In the genomic region with DNA sequence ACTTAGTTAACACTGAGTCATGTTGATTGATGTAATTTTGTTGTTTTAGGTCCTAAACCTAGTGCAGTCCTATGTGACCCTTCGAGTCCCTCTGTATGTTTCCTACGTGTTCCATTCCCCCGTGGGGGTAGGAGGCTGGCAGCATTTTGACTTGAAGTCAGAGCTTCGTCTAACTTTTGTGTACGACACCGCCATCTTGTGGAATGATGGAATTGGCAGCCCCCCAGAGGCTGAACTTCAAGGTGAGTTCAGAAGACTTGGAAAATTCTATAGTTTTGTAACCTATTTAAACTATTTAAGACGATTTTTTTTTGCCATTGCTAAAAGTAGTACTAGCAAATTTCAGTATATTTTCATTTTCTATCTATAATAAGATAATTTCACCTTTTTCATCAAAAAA, we compare ENCODE assay signal across 8 cellular contexts.
DNase-seq lines count a peak whose midpoint lies in the region; ATAC-seq and TF ChIP-seq lines count a peak whose summit lies in the region.

No MANE protein-coding gene starts in this region.

- no peak overlapping the region for H2BK5ac ChIP-seq in mesenchymal stem cell (ENCODE audit: low read depth, low read length, poor library complexity, severe bottlenecking)

- no peak overlapping the region for H3K9ac ChIP-seq in mesenchymal stem cell (ENCODE audit: low read length)

- no peak overlapping the region for H2BK15ac ChIP-seq in mesenchymal stem cell (ENCODE audit: low read depth, poor library complexity, severe bottlenecking)

- no peak overlapping the region for H3K18ac ChIP-seq in mesenchymal stem cell (ENCODE audit: low read depth in 1 of 2, low read length in 2 of 2)

- H4K91ac ChIP-seq in mesenchymal stem cell (ENCODE audit: low read length), result no peak overlapping the region

- no peak overlapping the region for H2AK5ac ChIP-seq in mesenchymal stem cell (ENCODE audit: low read length, severe bottlenecking)

- ATAC-seq in GM18502 (IDR thresholded peaks at IDR 0.05; ENCODE audit: poor library complexity, unreplicated experiment) (peak; percentile 92), HG03442 (IDR thresholded peaks at IDR 0.05; ENCODE audit: unreplicated experiment) (peak; percentile 75)

- H3K4me3 ChIP-seq in SJCRH30, result no peak overlapping the region
- H3K4me3 ChIP-seq in cardiac fibroblast (replicated peaks in 1 of 2; ENCODE audit: low read depth in 2 of 2, low read length in 2 of 2), result no peak overlapping the region
- no peak overlapping the region for H3K4me3 ChIP-seq in mesenchymal stem cell (ENCODE audit: insufficient read depth in 1 of 2, low read depth in 1 of 2, low read length in 2 of 2)

- H3K4me2 ChIP-seq in mesenchymal stem cell (ENCODE audit: low read length, poor library complexity, severe bottlenecking), result peak overlapping the region; percentile 9

- H3K14ac ChIP-seq in mesenchymal stem cell (ENCODE audit: low read length in 2 of 2), result no peak overlapping the region

- DNase-seq in AG08396 (ENCODE audit: low spot score) (peak; percentile 15), SJCRH30 (peak; percentile 66 to 80), cardiac fibroblast (ENCODE audit: low read depth in 2 of 2) (peak; percentile 46 to 51), mesenchymal stem cell (peak; percentile 35), DMS79 treated with DMSO at 0.1 percent for 48 hours (lab: John Stamatoyannopoulos, UW) (no peak)
- DNase-seq in effector CD8-positive, alpha-beta T cell (lab: John Stamatoyannopoulos, UW), result no peak

- H3K23ac ChIP-seq in mesenchymal stem cell (ENCODE audit: low read length in 2 of 2), result no peak overlapping the region

- H3K9me3 ChIP-seq in SJCRH30 (replicated peaks), result no peaks in the 10 kb centered on the region
- H3K9me3 ChIP-seq in mesenchymal stem cell (ENCODE audit: control insufficient read depth, low read length), result no peaks in the 10 kb centered on the region

- no peaks in the 10 kb centered on the region for H3K79me1 ChIP-seq in mesenchymal stem cell (replicated peaks; ENCODE audit: low read length, poor library complexity, severe bottlenecking)

- H2AFZ ChIP-seq in mesenchymal stem cell (ENCODE audit: low read depth, low read length), result no peak overlapping the region

- peak; percentile 52 for TF ChIP-seq CTCF in cardiac fibroblast (IDR thresholded peaks at IDR 0.05; ENCODE audit: low read depth, low read length)

- H3K36me3 ChIP-seq in SJCRH30 (no peaks in the 10 kb centered on the region), mesenchymal stem cell (ENCODE audit: control insufficient read depth in 1 of 2, insufficient read depth in 2 of 2, low read depth in 1 of 2, low read length in 2 of 2) (no peaks in the 10 kb centered on the region)

- H4K8ac ChIP-seq in mesenchymal stem cell (ENCODE audit: low read length), result no peak overlapping the region

- no peak overlapping the region for H2BK12ac ChIP-seq in mesenchymal stem cell (ENCODE audit: low read length in 2 of 2)

- no peak overlapping the region for H2BK120ac ChIP-seq in mesenchymal stem cell (ENCODE audit: low read depth, low read length)

- no peak overlapping the region for H3K4ac ChIP-seq in mesenchymal stem cell (ENCODE audit: low read depth in 1 of 2, low read length in 2 of 2)

- WGBS in mesenchymal stem cell, result 11% methylated on average over 4 of the region's 7 CpGs

- no peaks in the 10 kb centered on the region for H3K4me1 ChIP-seq in SJCRH30
- no peaks in the 10 kb centered on the region for H3K4me1 ChIP-seq in mesenchymal stem cell (ENCODE audit: control insufficient read depth, insufficient read depth, low read depth, low read length)

- H3K27ac ChIP-seq in SJCRH30 (no peak overlapping the region), mesenchymal stem cell (ENCODE audit: low read length, poor library complexity, severe bottlenecking) (no peak overlapping the region)

- H3K27me3 ChIP-seq in SJCRH30 (no peaks in the 10 kb centered on the region), mesenchymal stem cell (ENCODE audit: control insufficient read depth in 1 of 2, insufficient read depth in 1 of 2, low read length in 2 of 2) (no peaks in the 10 kb centered on the region)

Comparison
In these comparisons a context has a peak if more than half of its experiments do, and no peak if none do; other contexts are left out.
1. DNase-seq: peak in AG08396 (single experiment), SJCRH30 (2 of 2), cardiac fibroblast (2 of 2) and mesenchymal stem cell (single experiment); none in DMS79 treated with DMSO at 0.1 percent for 48 hours (single experiment) and effector CD8-positive, alpha-beta T cell (single experiment).